Comparison of ENCODE assay signal across 8 cellular contexts in genomic region chr17:8894673-8895578, GRCh38. TPM values are rescaled to one million over a fixed set of nuclear protein-coding genes. Genes with fewer than 3 reads are reported as not detected.
DNase-seq lines count a peak whose midpoint lies in the region; ATAC-seq, FAIRE-seq and TF ChIP-seq lines count a peak whose summit lies in the region.

No MANE protein-coding gene starts in this region.

- intact Hi-C loops in kidney (cut with DNase I), result no loop called here

- H3K27me3 ChIP-seq in AG04450 (ENCODE audit: control insufficient read depth, insufficient read depth, low read length), result no peaks in the 10 kb centered on the region

- H3K36me3 ChIP-seq in kidney (ENCODE audit: control insufficient read depth in 1 of 2, insufficient read depth in 2 of 2, low read length in 2 of 2), result no peaks in the 10 kb centered on the region

- no peak for ATAC-seq in GM21423 (IDR thresholded peaks at IDR 0.05; ENCODE audit: unreplicated experiment)

- H3K9me3 ChIP-seq in AG04450 (ENCODE audit: control insufficient read depth, insufficient read depth, low read length), result no peaks in the 10 kb centered on the region; the same call in 1 of the 2 replicates
- H3K9me3 ChIP-seq in kidney (ENCODE audit: control insufficient read depth in 1 of 2, low read length in 2 of 2), result no peaks in the 10 kb centered on the region

- H3K4me1 ChIP-seq in kidney (ENCODE audit: control insufficient read depth in 1 of 2, insufficient read depth in 1 of 2, low read depth in 1 of 2, low read length in 2 of 2), result no peaks in the 10 kb centered on the region

- no peak for TF ChIP-seq POLR2A in GM12892 (IDR thresholded peaks at IDR 0.05; ENCODE audit: low read depth, low read length)

- POLR2A ChIA-PET in AG04450 (lab: Yijun Ruan, JAX), result no interaction called here

- peak; percentile 8 for DNase-seq in AG04450 (ENCODE audit: low read depth, low spot score)
- DNase-seq in GM12892 (ENCODE audit: insufficient read length), result peak; percentile 53
- peak; percentile 57 for DNase-seq in NAMALWA (ENCODE audit: low spot score)
- peak; percentile 51 for DNase-seq in UCSD-AML1 (lab: John Stamatoyannopoulos, UW; ENCODE audit: unreplicated experiment)
- DNase-seq in choroid plexus epithelial cell (ENCODE audit: low read depth), result peak; percentile 85
- DNase-seq in kidney, result no peak
- DNase-seq in stimulated activated CD4-positive, alpha-beta T cell treated with anti-CD3 and anti-CD28 coated beads, Interleukin-4, amount 100 ng/mL, for 48 hours (ENCODE audit: low read depth in 2 of 2), result peak; percentile 17 to 37

- CTCF ChIA-PET in AG04450 (lab: Charles Lee), result interaction anchor here (0.6 to 1.7 kb wide), 14 partner anchors 15 to 955 kb away, joined by 3 to 7 read pairs (median 3); partner anchors contain the start of gene MYH10

- FAIRE-seq in GM12892 (lab: Jason Lieb, UNC) (peak; percentile 97), kidney (lab: Jason Lieb, UNC) (peak; percentile 58)

- H3K4me3 ChIP-seq in AG04450 (ENCODE audit: low read depth, low read length), result no peak overlapping the region; the same call in 1 of the 2 replicates
- peak overlapping the region; percentile 19 for H3K4me3 ChIP-seq in choroid plexus epithelial cell (ENCODE audit: low read depth, low read length)
- H3K4me3 ChIP-seq in kidney (ENCODE audit: low read length in 2 of 2), result no peak overlapping the region

- peak; percentile 86 for TF ChIP-seq CTCF in AG04450 (IDR thresholded peaks at IDR 0.05; ENCODE audit: low read depth, low read length)
- peak; percentile 83 for TF ChIP-seq CTCF in choroid plexus epithelial cell (conservative IDR thresholded peaks at IDR 0.05; ENCODE audit: low read depth, low read length)
- TF ChIP-seq CTCF in kidney (IDR thresholded peaks at IDR 0.05; ENCODE audit: borderline replicate concordance, extremely low read depth, insufficient read depth), result peak; percentile 82

- no peak overlapping the region for H3K27ac ChIP-seq in AG04450 (ENCODE audit: low read depth, low read length)
- H3K27ac ChIP-seq in kidney (ENCODE audit: low read depth in 2 of 2, low read length in 2 of 2), result no peak overlapping the region

- H3K9ac ChIP-seq in kidney (ENCODE audit: low read length in 2 of 2), result no peak overlapping the region

RNA-seq across cellular contexts. Expression of gene PIK3R6, which starts 27.5 kb away (rescaled TPM):
- polyA plus RNA-seq in AG04450 (2011; rRNA removed) (not detected in 2 replicates), kidney (ENCODE audit: insufficient read depth, low read depth, low replicate concordance) (0.17 TPM)
- polyA minus RNA-seq in AG04450 (2011; rRNA and poly(A)+ RNA removed), result not detected in 2 replicates
- polyA plus RNA-seq in GM12892 (2012; ENCODE audit: missing spikeins), result 81.7 TPM
- total RNA-seq in kidney, result 2.3 TPM
